1 cellular context compared by ENCODE assay signal in the genomic region with DNA sequence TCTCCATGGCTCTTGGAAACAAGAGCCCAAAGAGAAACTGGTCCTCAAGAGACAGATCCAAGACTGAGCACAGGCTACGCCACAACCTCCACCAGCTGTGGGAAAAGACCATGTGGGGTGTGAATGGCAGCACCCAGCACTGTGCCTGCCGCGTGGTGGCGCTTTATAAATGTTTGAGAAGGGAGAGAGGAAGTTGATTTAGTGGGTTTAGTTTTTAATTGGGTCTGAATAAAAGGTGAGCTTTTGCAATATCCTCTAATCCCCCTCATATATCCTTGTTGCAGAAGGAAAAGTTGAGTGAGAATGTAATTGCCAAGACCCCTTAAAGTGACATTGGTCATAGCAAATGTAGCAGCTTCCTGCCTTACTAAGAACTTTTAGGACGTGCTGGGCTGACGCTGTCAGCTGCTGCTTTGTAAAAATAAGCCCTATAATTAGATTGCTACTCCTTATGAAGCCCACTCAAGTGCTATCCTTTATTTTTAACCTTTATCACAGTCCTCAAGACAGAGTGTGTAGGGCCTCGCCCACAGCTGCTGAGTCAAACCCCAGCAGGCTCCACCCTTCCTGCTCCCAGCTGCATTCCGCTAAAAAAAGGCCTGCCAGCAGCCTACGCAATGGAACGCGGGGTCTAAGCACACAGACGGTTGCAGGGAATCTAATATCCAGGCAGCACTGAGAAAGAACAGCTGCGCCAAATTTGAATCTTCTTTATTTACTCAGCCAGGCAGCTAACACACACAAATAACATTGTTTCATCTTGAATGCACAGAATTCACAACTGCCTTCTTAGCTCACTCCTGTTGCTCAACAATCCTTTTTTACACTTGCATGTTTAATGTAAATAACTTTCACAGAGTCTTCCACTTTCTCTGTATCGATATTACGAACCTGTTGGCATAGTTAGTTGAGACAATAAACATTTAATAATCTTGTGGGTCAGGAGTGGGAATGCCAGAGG.
TF ChIP-seq lines count a peak whose summit lies in the region.

No MANE protein-coding gene starts in this region.

TF ChIP-seq in HepG2, 621 proteins besides CTCF, POLR2A, EP300 and RAD21 (continued from another document):
- TF ChIP-seq, protein P1, sequence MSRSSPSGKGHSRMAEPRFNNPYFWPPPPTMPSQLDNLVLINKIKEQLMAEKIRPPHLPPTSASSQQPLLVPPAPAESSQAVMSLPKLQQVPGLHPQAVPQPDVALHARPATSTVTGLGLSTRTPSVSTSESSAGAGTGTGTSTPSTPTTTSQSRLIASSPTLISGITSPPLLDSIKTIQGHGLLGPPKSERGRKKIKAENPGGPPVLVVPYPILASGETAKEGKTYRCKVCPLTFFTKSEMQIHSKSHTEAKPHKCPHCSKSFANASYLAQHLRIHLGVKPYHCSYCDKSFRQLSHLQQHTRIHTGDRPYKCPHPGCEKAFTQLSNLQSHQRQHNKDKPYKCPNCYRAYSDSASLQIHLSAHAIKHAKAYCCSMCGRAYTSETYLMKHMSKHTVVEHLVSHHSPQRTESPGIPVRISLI (CRISPR knock-in tag; IDR thresholded peaks at IDR 0.05; ENCODE audit: borderline replicate concordance), result no peak
- no peak for TF ChIP-seq IRX3 (CRISPR knock-in tag; IDR thresholded peaks at IDR 0.05; ENCODE audit: borderline replicate concordance, low read depth)
- TF ChIP-seq ZKSCAN8 (CRISPR knock-in tag; IDR thresholded peaks at IDR 0.05; ENCODE audit: borderline replicate concordance), result no peak
- TF ChIP-seq, protein P2, sequence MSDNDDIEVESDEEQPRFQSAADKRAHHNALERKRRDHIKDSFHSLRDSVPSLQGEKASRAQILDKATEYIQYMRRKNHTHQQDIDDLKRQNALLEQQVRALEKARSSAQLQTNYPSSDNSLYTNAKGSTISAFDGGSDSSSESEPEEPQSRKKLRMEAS (IDR thresholded peaks at IDR 0.05), result 0 out of 2 replicates have a peak, but pooled peaks have one; percentile 22
- no peak for TF ChIP-seq SSRP1 (CRISPR knock-in tag; IDR thresholded peaks at IDR 0.05)
- TF ChIP-seq ZFP62 (CRISPR knock-in tag; IDR thresholded peaks at IDR 0.05), result no peak
- no peak for TF ChIP-seq FOXM1 (CRISPR knock-in tag; IDR thresholded peaks at IDR 0.05)
- TF ChIP-seq ZNF230 (CRISPR knock-in tag; IDR thresholded peaks at IDR 0.05), result no peak
- TF ChIP-seq NFIC (IDR thresholded peaks at IDR 0.05; ENCODE audit: low read length), result no peak
- 0 out of 2 replicates have a peak, but pooled peaks have one; percentile 16 for TF ChIP-seq ZNF605 (CRISPR knock-in tag; IDR thresholded peaks at IDR 0.05)
- no peak for TF ChIP-seq RFX1 (IDR thresholded peaks at IDR 0.05)
- TF ChIP-seq ZNF569 (CRISPR knock-in tag; IDR thresholded peaks at IDR 0.05; ENCODE audit: borderline replicate concordance), result no peak
- no peak for TF ChIP-seq NFIB (CRISPR knock-in tag; IDR thresholded peaks at IDR 0.05; ENCODE audit: borderline replicate concordance)
- no peak for TF ChIP-seq ARNTL (CRISPR knock-in tag; IDR thresholded peaks at IDR 0.05)
- 0 out of 2 replicates have a peak, but pooled peaks have one; percentile 28 for TF ChIP-seq SIN3A (IDR thresholded peaks at IDR 0.05; ENCODE audit: borderline replicate concordance, low read depth, low read length)
- no peak for TF ChIP-seq PHF8 (CRISPR knock-in tag; IDR thresholded peaks at IDR 0.05)
- TF ChIP-seq ZNF431 (CRISPR knock-in tag; IDR thresholded peaks at IDR 0.05; ENCODE audit: borderline replicate concordance, low read depth), result no peak
TF ChIP-seq in HepG2: peak in this region for 7.
